11 cellular contexts compared by ENCODE assay signal in genomic region chr3:60617188-60617587, GRCh38.
"Had no signal": no experiment of that assay in that cellular context is flagged by ENCODE, and none has a peak within 500 bp of the region (broad histone marks: within the 10 kb centered on the region; RNA-seq: fewer than 3 reads in every experiment).

No MANE protein-coding gene starts in this region.

- H3K9ac ChIP-seq: GM23248 had no signal

- H3K36me3 ChIP-seq: HAP-1 had no signal

- ATAC-seq: GM23338, HCT116 had no signal

- H2AFZ ChIP-seq: GM23248, GM23338 had no signal

- H3K4me2 ChIP-seq: GM23338 had no signal

- H3K4me1 ChIP-seq: HAP-1 had no signal

- H3K27ac ChIP-seq: GM23248 had no signal

- H3K4me3 ChIP-seq: GM23248, GM23338, HAP-1 had no signal

- H3K9me3 ChIP-seq: HAP-1 had no signal

- FAIRE-seq: H1, H54 had no signal

- DNase-seq: GM23248, GOT3, H7, H9, HCEC 1CT, HFFc6 had no signal
